Comparison of ENCODE assay signal across 21 cellular contexts in genomic region chr3:139020036-139020867, GRCh38. TPM values are rescaled to one million over a fixed set of nuclear protein-coding genes. Genes with fewer than 3 reads are reported as not detected.
DNase-seq lines count a peak whose midpoint lies in the region; ATAC-seq, FAIRE-seq and TF ChIP-seq lines count a peak whose summit lies in the region.
"Had no signal": no experiment of that assay in that cellular context is flagged by ENCODE, and none has a peak within 500 bp of the region (broad histone marks: within the 10 kb centered on the region; RNA-seq: fewer than 3 reads in every experiment).

No MANE protein-coding gene starts in this region.

- no peak overlapping the region for H3K4me3 Mint-ChIP-seq in activated CD4-positive, alpha-beta T cell treated with anti-CD3 and anti-CD28 coated beads for 36 hours
- H3K4me3 Mint-ChIP-seq: CD8-positive, alpha-beta T cell; H9 had no signal

- H4K20me1 ChIP-seq in SK-N-SH (ENCODE audit: insufficient read depth) (no peaks in the 10 kb centered on the region), K562 (replicated peaks; ENCODE audit: control insufficient read depth, insufficient read depth, low read length) (no peaks in the 10 kb centered on the region)
- H4K20me1 ChIP-seq: BLaER1 treated with 17β-estradiol and CSF1 and Interleukin-3, amounts not matched to agents 10 nM and 100 nM had no signal

- no peak for TF ChIP-seq POLR2A in K562 (conservative IDR thresholded peaks at IDR 0.05)

- no peak overlapping the region for H3K27ac Mint-ChIP-seq in activated CD4-positive, alpha-beta T cell treated with anti-CD3 and anti-CD28 coated beads for 36 hours
- H3K27ac Mint-ChIP-seq: CD8-positive, alpha-beta T cell; H9 had no signal

- H3K9me3 Mint-ChIP-seq in activated CD4-positive, alpha-beta T cell treated with anti-CD3 and anti-CD28 coated beads for 36 hours (ENCODE audit: low read depth): peaks cover 2% of the 10 kb centered on the region
- H3K9me3 Mint-ChIP-seq: CD8-positive, alpha-beta T cell had no signal

- H3K4me1 Mint-ChIP-seq in activated CD4-positive, alpha-beta T cell treated with anti-CD3 and anti-CD28 coated beads for 36 hours: no peaks in the 10 kb centered on the region
- H3K4me1 Mint-ChIP-seq: H9 had no signal

- no peak for TF ChIP-seq RAD21 in SK-N-SH (IDR thresholded peaks at IDR 0.05; ENCODE audit: low read length)
- TF ChIP-seq RAD21 in K562 (CRISPR knock-in tag; conservative IDR thresholded peaks at IDR 0.05 in 1 of 2, IDR thresholded peaks at IDR 0.05 in 1 of 2): no peak

- no peaks in the 10 kb centered on the region for H3K36me3 ChIP-seq in SK-N-SH (replicated peaks in 1 of 2; ENCODE audit: control insufficient read depth in 1 of 2, insufficient read depth in 2 of 2, low read length in 1 of 2)
- H3K36me3 ChIP-seq in K562 (ENCODE audit: control insufficient read depth, insufficient read depth, low read length): no peaks in the 10 kb centered on the region
- no peaks in the 10 kb centered on the region for H3K36me3 ChIP-seq in upper lobe of right lung
- H3K36me3 ChIP-seq: BLaER1 treated with 17β-estradiol and CSF1 and Interleukin-3, amounts not matched to agents 10 nM and 100 nM had no signal

- no peaks in the 10 kb centered on the region for H3K9me2 ChIP-seq in SK-N-SH

- H3K4me2 ChIP-seq in SK-N-SH: no peak overlapping the region
- H3K4me2 ChIP-seq in K562 (ENCODE audit: insufficient read depth, low read length): no peak overlapping the region
- H3K4me2 ChIP-seq: BLaER1 treated with 17β-estradiol and CSF1 and Interleukin-3, amounts not matched to agents 10 nM and 100 nM had no signal

- intact Hi-C loops in K562 (cut with micrococcal nuclease) (no loop called here), posterior vena cava (cut with DNase I) (no loop called here), upper lobe of right lung (cut with DNase I) (no loop called here)
- intact Hi-C loops in activated CD4-positive, alpha-beta T cell treated with anti-CD3 and anti-CD28 coated beads for 36 hours (cut with DNase I, micrococcal nuclease): no loop called here

- H3K4me3 ChIP-seq in SK-N-SH (ENCODE audit: low read depth in 2 of 2, low read length in 1 of 2) (no peak overlapping the region), K562 (no peak overlapping the region), upper lobe of right lung (no peak overlapping the region)
- H3K4me3 ChIP-seq: BLaER1 treated with 17β-estradiol and CSF1 and Interleukin-3, amounts not matched to agents 10 nM and 100 nM; GM12878 had no signal

- ATAC-seq in SK-N-SH treated with all-trans-retinoic acid at 6 μM for 48 hours: no peak
- no peak for ATAC-seq in K562
- ATAC-seq in upper lobe of right lung: peak; percentile 23
- no peak for ATAC-seq in activated CD4-positive, alpha-beta T cell treated with anti-CD3 and anti-CD28 coated beads for 36 hours
- ATAC-seq: CD8-positive, alpha-beta T cell; GM12878; HepG2 had no signal

- H3K27me3 Mint-ChIP-seq in activated CD4-positive, alpha-beta T cell treated with anti-CD3 and anti-CD28 coated beads for 36 hours: peaks cover 12% of the 10 kb centered on the region

- H3F3A ChIP-seq in SK-N-SH (replicated peaks; ENCODE audit: insufficient read depth): no peaks in the 10 kb centered on the region

- CTCF ChIA-PET in SK-N-SH (lab: Yijun Ruan, JAX) (interaction anchor here (0.5 kb wide), 1 partner anchor 92 kb away, joined by 3 read pairs; no protein-coding TSS in a partner anchor), K562 (lab: Yijun Ruan, JAX; ENCODE audit: low intra/inter-chr PET ratio) (no interaction called here)
- CTCF ChIA-PET in activated CD4-positive, alpha-beta T cell treated with anti-CD3 and anti-CD28 coated beads for 36 hours (lab: Charles Lee): no interaction called here

- 78% methylated on average over 47 of the region's 81 CpGs for WGBS in SK-N-SH (ENCODE audit: low lambda C conversion rate)
- 70% methylated on average over 12 of the region's 81 CpGs for WGBS in K562 (ENCODE audit: insufficient coverage, low coverage, missing lambda C conversion rate)

- TF ChIP-seq CTCF in SK-N-SH (IDR thresholded peaks at IDR 0.05): no peak
- TF ChIP-seq CTCF in K562 (IDR thresholded peaks at IDR 0.05 in 2 of 3, conservative IDR thresholded peaks at IDR 0.05 in 1 of 3; ENCODE audit: insufficient read depth in 2 of 3, low read depth in 1 of 3, low read length in 3 of 3): no peak
- TF ChIP-seq CTCF in upper lobe of right lung (IDR thresholded peaks at IDR 0.05): no peak

- no peaks in the 10 kb centered on the region for H3K79me2 ChIP-seq in SK-N-SH (ENCODE audit: insufficient read depth)
- H3K79me2 ChIP-seq in K562 (ENCODE audit: control insufficient read depth, insufficient read depth, low read length): no peaks in the 10 kb centered on the region

- FAIRE-seq in K562 (lab: Jason Lieb, UNC): no peak
- FAIRE-seq: GM12878, H1, HepG2 had no signal

- in situ Hi-C loops in K562 (cut with MboI): no loop called here

- H3K9ac ChIP-seq in SK-N-SH: no peak overlapping the region
- no peak overlapping the region for H3K9ac ChIP-seq in K562 (ENCODE audit: insufficient read depth in 1 of 2, low read depth in 2 of 2, low read length in 2 of 2)
- H3K9ac ChIP-seq: BLaER1 treated with 17β-estradiol and CSF1 and Interleukin-3, amounts not matched to agents 10 nM and 100 nM had no signal

- POLR2A ChIA-PET in SK-N-SH (lab: Yijun Ruan, JAX) (no interaction called here), K562 (lab: Yijun Ruan, JAX) (no interaction called here)
- POLR2A ChIA-PET in activated CD4-positive, alpha-beta T cell treated with anti-CD3 and anti-CD28 coated beads for 36 hours (lab: Charles Lee): no interaction called here

- no peaks in the 10 kb centered on the region for H3K4me1 ChIP-seq in SK-N-SH (ENCODE audit: control insufficient read depth in 1 of 2, insufficient read depth in 2 of 2, low read depth in 1 of 2, low read length in 1 of 2)
- H3K4me1 ChIP-seq in K562 (replicated peaks in 1 of 2; ENCODE audit: control insufficient read depth in 2 of 2, insufficient read depth in 2 of 2, low read length in 2 of 2): peaks cover 0 to 2% of the 10 kb centered on the region in 2 experiments; a peak in 1 of 5 replicates
- no peaks in the 10 kb centered on the region for H3K4me1 ChIP-seq in upper lobe of right lung
- H3K4me1 ChIP-seq: BLaER1 treated with 17β-estradiol and CSF1 and Interleukin-3, amounts not matched to agents 10 nM and 100 nM had no signal

- no peaks in the 10 kb centered on the region for H3K9me1 ChIP-seq in K562 (ENCODE audit: control insufficient read depth, insufficient read depth, low read length)

- no peak overlapping the region for H3K27ac ChIP-seq in SK-N-SH (ENCODE audit: low read depth in 2 of 2, low read length in 1 of 2)
- H3K27ac ChIP-seq in K562 (ENCODE audit: extremely low read depth, low read depth, low read length): no peak overlapping the region
- H3K27ac ChIP-seq in upper lobe of right lung: no peak overlapping the region
- H3K27ac ChIP-seq: 22Rv1; BLaER1 treated with 17β-estradiol and CSF1 and Interleukin-3, amounts not matched to agents 10 nM and 100 nM had no signal

- no peaks in the 10 kb centered on the region for H3K27me3 ChIP-seq in SK-N-SH (ENCODE audit: insufficient read depth)
- H3K27me3 ChIP-seq in K562 (ENCODE audit: control insufficient read depth in 2 of 2, insufficient read depth in 2 of 2, low read length in 2 of 2): no peaks in the 10 kb centered on the region
- no peaks in the 10 kb centered on the region for H3K27me3 ChIP-seq in upper lobe of right lung
- H3K27me3 ChIP-seq: BLaER1 treated with 17β-estradiol and CSF1 and Interleukin-3, amounts not matched to agents 10 nM and 100 nM had no signal

- TF ChIP-seq EP300 in SK-N-SH (IDR thresholded peaks at IDR 0.05; ENCODE audit: borderline replicate concordance in 1 of 2, low read depth in 1 of 2, low read length in 1 of 2) (no peak), K562 (IDR thresholded peaks at IDR 0.05; ENCODE audit: low read length) (no peak)

- DNase-seq in SK-N-SH (peak; percentile 24), K562 (ENCODE audit: extremely low read depth in 1 of 4, low spot score in 3 of 4) (no peak), posterior vena cava (ENCODE audit: low spot score) (peak; percentile 73), upper lobe of right lung (no peak), 8988T (no peak), dedifferentiated amniotic fluid mesenchymal stem cell (ENCODE audit: extremely low spot score) (no peak)
- DNase-seq in activated CD4-positive, alpha-beta T cell treated with anti-CD3 and anti-CD28 coated beads for 36 hours: no peak
- DNase-seq: CD8-positive, alpha-beta T cell; DMS 273 treated with DMSO at 0.1 percent for 48 hours; DND-41; EL; H9 had no signal

- no peak overlapping the region for H2AFZ ChIP-seq in SK-N-SH (ENCODE audit: low read depth)
- H2AFZ ChIP-seq in K562 (ENCODE audit: low read depth, low read length): no peak overlapping the region

- H3K9me3 ChIP-seq in SK-N-SH (no peaks in the 10 kb centered on the region), K562 (replicated peaks; ENCODE audit: control insufficient read depth, insufficient read depth, low read depth, low read length) (no peaks in the 10 kb centered on the region), upper lobe of right lung (no peaks in the 10 kb centered on the region)

- BruUV-seq in K562 (replicated peaks; lab: Mats Ljungman, UMichigan): no TSS peak

- no peaks in the 10 kb centered on the region for H3K36me3 Mint-ChIP-seq in activated CD4-positive, alpha-beta T cell treated with anti-CD3 and anti-CD28 coated beads for 36 hours (ENCODE audit: low read depth)
- H3K36me3 Mint-ChIP-seq: CD8-positive, alpha-beta T cell had no signal

RNA-seq across cellular contexts. Expression of gene PRR23B, which starts 0.5 kb away (rescaled TPM):
- not detected in 2 replicates for polyA plus RNA-seq in SK-N-SH (2012; rRNA removed)
- polyA plus RNA-seq in SK-N-SH (2012; cell fraction: cytosol; rRNA removed): not detected in 2 replicates
- polyA plus RNA-seq in SK-N-SH (2012; cell fraction: nucleus; rRNA removed): not detected in 2 replicates
- not detected in 2 replicates for total RNA-seq in K562 (2011; cell fraction: chromatin; rRNA removed; ENCODE audit: low replicate concordance)
- total RNA-seq in K562 (2011; cell fraction: nucleolus; rRNA removed): not detected in 2 replicates
- not detected in 2 replicates for total RNA-seq in K562 (2011; cell fraction: nucleoplasm; rRNA removed)
- total RNA-seq in K562 (2014; rRNA removed): not detected in 2 replicates
- not detected in 2 replicates for total RNA-seq in K562 (2014; rRNA removed; fragmentation: Illumina TruSeq; extraction: Trizol)
- not detected in 2 replicates for total RNA-seq in K562 (2015; rRNA removed; fragmentation: Illumina TruSeq; extraction: Trizol)
- total RNA-seq in K562 (2021): not detected in 2 replicates
- not detected in 2 replicates for polyA plus RNA-seq in K562 (2011; rRNA removed)
- not detected in 2 replicates for polyA plus RNA-seq in K562 (2011; cell fraction: cytosol; rRNA removed)
- not detected in 2 replicates for polyA plus RNA-seq in K562 (2011; cell fraction: nucleus; rRNA removed)
- not detected in 2 replicates for polyA plus RNA-seq in K562 (2012)
- polyA plus RNA-seq in K562 (2014; fragmentation: Illumina TruSeq; extraction: Trizol): not detected in 2 replicates
- not detected for polyA plus RNA-seq in K562 (2014; fragmentation: Nextera tagmentation; extraction: Ambion mirVana)
- polyA plus RNA-seq in K562 (2014; rRNA removed): not detected in 2 replicates
- polyA minus RNA-seq in K562 (2011; rRNA and poly(A)+ RNA removed): not detected in 2 replicates
- polyA minus RNA-seq in K562 (2011; cell fraction: cytosol; rRNA and poly(A)+ RNA removed): not detected in 2 replicates
- not detected in 2 replicates for polyA minus RNA-seq in K562 (2011; cell fraction: nucleus; rRNA and poly(A)+ RNA removed)
- total RNA-seq in posterior vena cava: not detected
- not detected for total RNA-seq in upper lobe of right lung
- not detected for total RNA-seq in activated CD4-positive, alpha-beta T cell treated with anti-CD3 and anti-CD28 coated beads for 36 hours
- total RNA-seq: A673; CD8-positive, alpha-beta T cell; G401; GM12878; H1; H9; HepG2 had no signal
- polyA plus RNA-seq: AG04450, GM12878, H1, HepG2 had no signal

RNA-seq across cellular contexts. Expression of gene PRR23A, which starts 14.2 kb away (rescaled TPM):
- polyA plus RNA-seq in SK-N-SH (2012; rRNA removed): not detected in 2 replicates
- not detected in 2 replicates for polyA plus RNA-seq in SK-N-SH (2012; cell fraction: cytosol; rRNA removed)
- not detected in 2 replicates for polyA plus RNA-seq in SK-N-SH (2012; cell fraction: nucleus; rRNA removed)
- not detected in 2 replicates for total RNA-seq in K562 (2011; cell fraction: chromatin; rRNA removed; ENCODE audit: low replicate concordance)
- total RNA-seq in K562 (2011; cell fraction: nucleolus; rRNA removed): not detected in 2 replicates
- not detected in 2 replicates for total RNA-seq in K562 (2011; cell fraction: nucleoplasm; rRNA removed)
- total RNA-seq in K562 (2014; rRNA removed): not detected in 2 replicates
- total RNA-seq in K562 (2014; rRNA removed; fragmentation: Illumina TruSeq; extraction: Trizol): not detected in 2 replicates
- not detected in 2 replicates for total RNA-seq in K562 (2015; rRNA removed; fragmentation: Illumina TruSeq; extraction: Trizol)
- total RNA-seq in K562 (2021): not detected in 2 replicates
- not detected in 2 replicates for polyA plus RNA-seq in K562 (2011; rRNA removed)
- polyA plus RNA-seq in K562 (2011; cell fraction: cytosol; rRNA removed): not detected in 2 replicates
- polyA plus RNA-seq in K562 (2011; cell fraction: nucleus; rRNA removed): not detected in 2 replicates
- not detected in 2 replicates for polyA plus RNA-seq in K562 (2012)
- not detected in 2 replicates for polyA plus RNA-seq in K562 (2014; fragmentation: Illumina TruSeq; extraction: Trizol)
- polyA plus RNA-seq in K562 (2014; fragmentation: Nextera tagmentation; extraction: Ambion mirVana): not detected
- not detected in 2 replicates for polyA plus RNA-seq in K562 (2014; rRNA removed)
- not detected in 2 replicates for polyA minus RNA-seq in K562 (2011; rRNA and poly(A)+ RNA removed)
- polyA minus RNA-seq in K562 (2011; cell fraction: cytosol; rRNA and poly(A)+ RNA removed): not detected in 2 replicates
- not detected in 2 replicates for polyA minus RNA-seq in K562 (2011; cell fraction: nucleus; rRNA and poly(A)+ RNA removed)
- total RNA-seq in posterior vena cava: not detected
- not detected for total RNA-seq in upper lobe of right lung
- total RNA-seq in activated CD4-positive, alpha-beta T cell treated with anti-CD3 and anti-CD28 coated beads for 36 hours: not detected
- total RNA-seq: A673; CD8-positive, alpha-beta T cell; G401; GM12878; H1; H9; HepG2 had no signal
- polyA plus RNA-seq: AG04450, GM12878, H1, HepG2 had no signal

RNA-seq across cellular contexts. Expression of gene PRR23C, which starts 24.4 kb away (rescaled TPM):
- polyA plus RNA-seq in SK-N-SH (2012; rRNA removed) (not detected in 2 replicates), K562 (2011; rRNA removed) (not detected in 2 replicates), K562 (2014; fragmentation: Illumina TruSeq; extraction: Trizol) (not detected in 2 replicates), K562 (2014; fragmentation: Nextera tagmentation; extraction: Ambion mirVana) (not detected), K562 (2014; rRNA removed) (not detected in 2 replicates)
- not detected in 2 replicates for polyA plus RNA-seq in SK-N-SH (2012; cell fraction: cytosol; rRNA removed)
- not detected in 2 replicates for polyA plus RNA-seq in SK-N-SH (2012; cell fraction: nucleus; rRNA removed)
- total RNA-seq in K562 (2011; cell fraction: chromatin; rRNA removed; ENCODE audit: low replicate concordance): not detected in 2 replicates
- not detected in 2 replicates for total RNA-seq in K562 (2011; cell fraction: nucleolus; rRNA removed)
- total RNA-seq in K562 (2011; cell fraction: nucleoplasm; rRNA removed): not detected in 2 replicates
- total RNA-seq in K562 (2014; rRNA removed) (not detected in 2 replicates), K562 (2014; rRNA removed; fragmentation: Illumina TruSeq; extraction: Trizol) (not detected in 2 replicates), K562 (2015; rRNA removed; fragmentation: Illumina TruSeq; extraction: Trizol) (not detected in 2 replicates), K562 (2021) (not detected in 2 replicates), posterior vena cava (not detected), upper lobe of right lung (not detected)
- polyA plus RNA-seq in K562 (2011; cell fraction: cytosol; rRNA removed): not detected in 2 replicates
- polyA plus RNA-seq in K562 (2011; cell fraction: nucleus; rRNA removed): not detected in 2 replicates
- polyA plus RNA-seq in K562 (2012): not detected in 2 replicates
- not detected in 2 replicates for polyA minus RNA-seq in K562 (2011; rRNA and poly(A)+ RNA removed)
- polyA minus RNA-seq in K562 (2011; cell fraction: cytosol; rRNA and poly(A)+ RNA removed): not detected in 2 replicates
- polyA minus RNA-seq in K562 (2011; cell fraction: nucleus; rRNA and poly(A)+ RNA removed): not detected in 2 replicates
- not detected for total RNA-seq in activated CD4-positive, alpha-beta T cell treated with anti-CD3 and anti-CD28 coated beads for 36 hours
- total RNA-seq: A673; CD8-positive, alpha-beta T cell; G401; GM12878; H1; H9; HepG2 had no signal
- polyA plus RNA-seq: AG04450, GM12878, H1, HepG2 had no signal

Comparison
In these comparisons a context has a peak if more than half of its experiments do, and no peak if none do; other contexts are left out.
1. DNase-seq: peak in SK-N-SH (single experiment) and posterior vena cava (single experiment); none in K562 (0 of 4), upper lobe of right lung (single experiment), 8988T (single experiment), dedifferentiated amniotic fluid mesenchymal stem cell (single experiment) and activated CD4-positive, alpha-beta T cell treated with anti-CD3 and anti-CD28 coated beads for 36 hours (single experiment).